In the genomic region with DNA sequence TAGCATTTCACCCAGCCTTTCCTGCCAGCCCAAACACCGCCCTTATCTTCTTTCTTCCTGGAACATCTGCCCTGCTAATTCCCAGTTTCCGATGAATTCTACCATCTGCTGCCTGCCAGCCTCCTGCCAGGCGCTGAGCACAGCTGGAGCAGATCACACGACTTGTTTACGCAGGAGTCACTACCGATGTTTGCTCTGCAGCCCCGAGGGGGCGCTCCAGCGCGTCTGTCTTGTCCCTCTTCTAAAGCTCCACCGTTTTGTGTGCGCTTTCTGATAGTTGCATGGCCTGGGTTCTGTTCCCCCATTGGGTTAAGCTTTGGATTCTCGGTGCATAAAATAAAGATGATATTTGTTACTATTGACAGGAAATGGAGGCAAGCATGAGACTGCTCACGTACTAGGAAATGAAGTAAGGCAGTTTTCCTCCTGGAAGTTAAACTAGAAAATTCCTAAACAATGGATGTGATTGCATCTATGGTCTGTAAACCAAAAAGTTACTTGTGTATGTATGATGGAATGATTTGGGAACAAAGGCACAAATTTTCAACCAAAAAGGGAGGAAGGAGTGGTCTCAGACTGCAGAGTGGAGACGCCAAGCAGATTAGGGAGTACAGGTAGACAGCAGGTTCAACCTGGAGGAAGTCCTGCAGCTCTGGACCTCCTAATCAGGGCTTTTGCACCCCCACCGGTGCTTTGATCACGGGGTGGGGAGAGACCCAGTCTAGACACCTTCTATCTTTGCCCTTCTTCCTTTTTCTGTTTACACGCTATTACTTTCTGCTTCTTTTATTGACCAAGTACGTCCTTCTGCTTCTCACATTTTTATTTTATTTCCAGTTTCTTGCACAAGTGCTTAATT, we compare ENCODE assay signal across 1 cellular context.
A peak's percentile ranks its signal among the peaks of the same experiment; 100 is the strongest.
TF ChIP-seq lines count a peak whose summit lies in the region.

No MANE protein-coding gene starts in this region.

TF ChIP-seq in HepG2, 621 proteins besides CTCF, POLR2A, EP300 and RAD21 (continued from another document and continues in another):
- TF ChIP-seq, protein P1, sequence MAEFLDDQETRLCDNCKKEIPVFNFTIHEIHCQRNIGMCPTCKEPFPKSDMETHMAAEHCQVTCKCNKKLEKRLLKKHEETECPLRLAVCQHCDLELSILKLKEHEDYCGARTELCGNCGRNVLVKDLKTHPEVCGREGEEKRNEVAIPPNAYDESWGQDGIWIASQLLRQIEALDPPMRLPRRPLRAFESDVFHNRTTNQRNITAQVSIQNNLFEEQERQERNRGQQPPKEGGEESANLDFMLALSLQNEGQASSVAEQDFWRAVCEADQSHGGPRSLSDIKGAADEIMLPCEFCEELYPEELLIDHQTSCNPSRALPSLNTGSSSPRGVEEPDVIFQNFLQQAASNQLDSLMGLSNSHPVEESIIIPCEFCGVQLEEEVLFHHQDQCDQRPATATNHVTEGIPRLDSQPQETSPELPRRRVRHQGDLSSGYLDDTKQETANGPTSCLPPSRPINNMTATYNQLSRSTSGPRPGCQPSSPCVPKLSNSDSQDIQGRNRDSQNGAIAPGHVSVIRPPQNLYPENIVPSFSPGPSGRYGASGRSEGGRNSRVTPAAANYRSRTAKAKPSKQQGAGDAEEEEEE (CRISPR knock-in tag; IDR thresholded peaks at IDR 0.05; ENCODE audit: borderline replicate concordance), result no peak
- TF ChIP-seq MED13 (CRISPR knock-in tag; IDR thresholded peaks at IDR 0.05), result no peak
- no peak for TF ChIP-seq HES4 (CRISPR knock-in tag; IDR thresholded peaks at IDR 0.05; ENCODE audit: borderline replicate concordance)
- TF ChIP-seq, protein P2, sequence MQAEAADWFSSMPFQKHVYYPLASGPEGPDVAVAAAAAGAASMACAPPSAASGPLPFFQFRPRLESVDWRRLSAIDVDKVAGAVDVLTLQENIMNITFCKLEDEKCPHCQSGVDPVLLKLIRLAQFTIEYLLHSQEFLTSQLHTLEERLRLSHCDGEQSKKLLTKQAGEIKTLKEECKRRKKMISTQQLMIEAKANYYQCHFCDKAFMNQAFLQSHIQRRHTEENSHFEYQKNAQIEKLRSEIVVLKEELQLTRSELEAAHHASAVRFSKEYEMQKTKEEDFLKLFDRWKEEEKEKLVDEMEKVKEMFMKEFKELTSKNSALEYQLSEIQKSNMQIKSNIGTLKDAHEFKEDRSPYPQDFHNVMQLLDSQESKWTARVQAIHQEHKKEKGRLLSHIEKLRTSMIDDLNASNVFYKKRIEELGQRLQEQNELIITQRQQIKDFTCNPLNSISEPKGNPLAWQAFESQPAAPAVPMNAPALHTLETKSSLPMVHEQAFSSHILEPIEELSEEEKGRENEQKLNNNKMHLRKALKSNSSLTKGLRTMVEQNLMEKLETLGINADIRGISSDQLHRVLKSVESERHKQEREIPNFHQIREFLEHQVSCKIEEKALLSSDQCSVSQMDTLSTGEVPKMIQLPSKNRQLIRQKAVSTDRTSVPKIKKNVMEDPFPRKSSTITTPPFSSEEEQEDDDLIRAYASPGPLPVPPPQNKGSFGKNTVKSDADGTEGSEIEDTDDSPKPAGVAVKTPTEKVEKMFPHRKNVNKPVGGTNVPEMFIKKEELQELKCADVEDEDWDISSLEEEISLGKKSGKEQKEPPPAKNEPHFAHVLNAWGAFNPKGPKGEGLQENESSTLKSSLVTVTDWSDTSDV (CRISPR knock-in tag; IDR thresholded peaks at IDR 0.05), result no peak
- no peak for TF ChIP-seq ARHGAP35 (CRISPR knock-in tag; IDR thresholded peaks at IDR 0.05; ENCODE audit: borderline replicate concordance)
- TF ChIP-seq, protein P3, sequence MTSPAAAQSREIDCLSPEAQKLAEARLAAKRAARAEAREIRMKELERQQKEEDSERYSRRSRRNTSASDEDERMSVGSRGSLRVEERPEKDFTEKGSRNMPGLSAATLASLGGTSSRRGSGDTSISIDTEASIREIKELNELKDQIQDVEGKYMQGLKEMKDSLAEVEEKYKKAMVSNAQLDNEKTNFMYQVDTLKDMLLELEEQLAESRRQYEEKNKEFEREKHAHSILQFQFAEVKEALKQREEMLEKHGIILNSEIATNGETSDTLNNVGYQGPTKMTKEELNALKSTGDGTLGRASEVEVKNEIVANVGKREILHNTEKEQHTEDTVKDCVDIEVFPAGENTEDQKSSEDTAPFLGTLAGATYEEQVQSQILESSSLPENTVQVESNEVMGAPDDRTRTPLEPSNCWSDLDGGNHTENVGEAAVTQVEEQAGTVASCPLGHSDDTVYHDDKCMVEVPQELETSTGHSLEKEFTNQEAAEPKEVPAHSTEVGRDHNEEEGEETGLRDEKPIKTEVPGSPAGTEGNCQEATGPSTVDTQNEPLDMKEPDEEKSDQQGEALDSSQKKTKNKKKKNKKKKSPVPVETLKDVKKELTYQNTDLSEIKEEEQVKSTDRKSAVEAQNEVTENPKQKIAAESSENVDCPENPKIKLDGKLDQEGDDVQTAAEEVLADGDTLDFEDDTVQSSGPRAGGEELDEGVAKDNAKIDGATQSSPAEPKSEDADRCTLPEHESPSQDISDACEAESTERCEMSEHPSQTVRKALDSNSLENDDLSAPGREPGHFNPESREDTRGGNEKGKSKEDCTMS (CRISPR knock-in tag; conservative IDR thresholded peaks at IDR 0.05), result no peak
- TF ChIP-seq, protein P4, sequence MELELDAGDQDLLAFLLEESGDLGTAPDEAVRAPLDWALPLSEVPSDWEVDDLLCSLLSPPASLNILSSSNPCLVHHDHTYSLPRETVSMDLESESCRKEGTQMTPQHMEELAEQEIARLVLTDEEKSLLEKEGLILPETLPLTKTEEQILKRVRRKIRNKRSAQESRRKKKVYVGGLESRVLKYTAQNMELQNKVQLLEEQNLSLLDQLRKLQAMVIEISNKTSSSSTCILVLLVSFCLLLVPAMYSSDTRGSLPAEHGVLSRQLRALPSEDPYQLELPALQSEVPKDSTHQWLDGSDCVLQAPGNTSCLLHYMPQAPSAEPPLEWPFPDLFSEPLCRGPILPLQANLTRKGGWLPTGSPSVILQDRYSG (CRISPR knock-in tag; IDR thresholded peaks at IDR 0.05), result no peak
- TF ChIP-seq, protein P5, sequence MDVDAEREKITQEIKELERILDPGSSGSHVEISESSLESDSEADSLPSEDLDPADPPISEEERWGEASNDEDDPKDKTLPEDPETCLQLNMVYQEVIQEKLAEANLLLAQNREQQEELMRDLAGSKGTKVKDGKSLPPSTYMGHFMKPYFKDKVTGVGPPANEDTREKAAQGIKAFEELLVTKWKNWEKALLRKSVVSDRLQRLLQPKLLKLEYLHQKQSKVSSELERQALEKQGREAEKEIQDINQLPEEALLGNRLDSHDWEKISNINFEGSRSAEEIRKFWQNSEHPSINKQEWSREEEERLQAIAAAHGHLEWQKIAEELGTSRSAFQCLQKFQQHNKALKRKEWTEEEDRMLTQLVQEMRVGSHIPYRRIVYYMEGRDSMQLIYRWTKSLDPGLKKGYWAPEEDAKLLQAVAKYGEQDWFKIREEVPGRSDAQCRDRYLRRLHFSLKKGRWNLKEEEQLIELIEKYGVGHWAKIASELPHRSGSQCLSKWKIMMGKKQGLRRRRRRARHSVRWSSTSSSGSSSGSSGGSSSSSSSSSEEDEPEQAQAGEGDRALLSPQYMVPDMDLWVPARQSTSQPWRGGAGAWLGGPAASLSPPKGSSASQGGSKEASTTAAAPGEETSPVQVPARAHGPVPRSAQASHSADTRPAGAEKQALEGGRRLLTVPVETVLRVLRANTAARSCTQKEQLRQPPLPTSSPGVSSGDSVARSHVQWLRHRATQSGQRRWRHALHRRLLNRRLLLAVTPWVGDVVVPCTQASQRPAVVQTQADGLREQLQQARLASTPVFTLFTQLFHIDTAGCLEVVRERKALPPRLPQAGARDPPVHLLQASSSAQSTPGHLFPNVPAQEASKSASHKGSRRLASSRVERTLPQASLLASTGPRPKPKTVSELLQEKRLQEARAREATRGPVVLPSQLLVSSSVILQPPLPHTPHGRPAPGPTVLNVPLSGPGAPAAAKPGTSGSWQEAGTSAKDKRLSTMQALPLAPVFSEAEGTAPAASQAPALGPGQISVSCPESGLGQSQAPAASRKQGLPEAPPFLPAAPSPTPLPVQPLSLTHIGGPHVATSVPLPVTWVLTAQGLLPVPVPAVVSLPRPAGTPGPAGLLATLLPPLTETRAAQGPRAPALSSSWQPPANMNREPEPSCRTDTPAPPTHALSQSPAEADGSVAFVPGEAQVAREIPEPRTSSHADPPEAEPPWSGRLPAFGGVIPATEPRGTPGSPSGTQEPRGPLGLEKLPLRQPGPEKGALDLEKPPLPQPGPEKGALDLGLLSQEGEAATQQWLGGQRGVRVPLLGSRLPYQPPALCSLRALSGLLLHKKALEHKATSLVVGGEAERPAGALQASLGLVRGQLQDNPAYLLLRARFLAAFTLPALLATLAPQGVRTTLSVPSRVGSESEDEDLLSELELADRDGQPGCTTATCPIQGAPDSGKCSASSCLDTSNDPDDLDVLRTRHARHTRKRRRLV (CRISPR knock-in tag; IDR thresholded peaks at IDR 0.05), result no peak
- no peak for TF ChIP-seq CEBPB (IDR thresholded peaks at IDR 0.05; ENCODE audit: borderline replicate concordance, low read depth, low read length)
- no peak for TF ChIP-seq KMT2B (CRISPR knock-in tag; IDR thresholded peaks at IDR 0.05)
- TF ChIP-seq TBL1XR1 (IDR thresholded peaks at IDR 0.05; ENCODE audit: borderline replicate concordance, low read length, partially characterized antibody), result no peak
- TF ChIP-seq, protein P6, sequence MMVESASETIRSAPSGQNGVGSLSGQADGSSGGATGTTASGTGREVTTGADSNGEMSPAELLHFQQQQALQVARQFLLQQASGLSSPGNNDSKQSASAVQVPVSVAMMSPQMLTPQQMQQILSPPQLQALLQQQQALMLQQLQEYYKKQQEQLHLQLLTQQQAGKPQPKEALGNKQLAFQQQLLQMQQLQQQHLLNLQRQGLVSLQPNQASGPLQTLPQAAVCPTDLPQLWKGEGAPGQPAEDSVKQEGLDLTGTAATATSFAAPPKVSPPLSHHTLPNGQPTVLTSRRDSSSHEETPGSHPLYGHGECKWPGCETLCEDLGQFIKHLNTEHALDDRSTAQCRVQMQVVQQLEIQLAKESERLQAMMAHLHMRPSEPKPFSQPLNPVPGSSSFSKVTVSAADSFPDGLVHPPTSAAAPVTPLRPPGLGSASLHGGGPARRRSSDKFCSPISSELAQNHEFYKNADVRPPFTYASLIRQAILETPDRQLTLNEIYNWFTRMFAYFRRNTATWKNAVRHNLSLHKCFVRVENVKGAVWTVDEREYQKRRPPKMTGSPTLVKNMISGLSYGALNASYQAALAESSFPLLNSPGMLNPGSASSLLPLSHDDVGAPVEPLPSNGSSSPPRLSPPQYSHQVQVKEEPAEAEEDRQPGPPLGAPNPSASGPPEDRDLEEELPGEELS (CRISPR knock-in tag; IDR thresholded peaks at IDR 0.05), result 0 out of 2 replicates have a peak, but pooled peaks have one; percentile 26
- TF ChIP-seq KAT8 (CRISPR knock-in tag; IDR thresholded peaks at IDR 0.05), result no peak
- TF ChIP-seq, protein P7, sequence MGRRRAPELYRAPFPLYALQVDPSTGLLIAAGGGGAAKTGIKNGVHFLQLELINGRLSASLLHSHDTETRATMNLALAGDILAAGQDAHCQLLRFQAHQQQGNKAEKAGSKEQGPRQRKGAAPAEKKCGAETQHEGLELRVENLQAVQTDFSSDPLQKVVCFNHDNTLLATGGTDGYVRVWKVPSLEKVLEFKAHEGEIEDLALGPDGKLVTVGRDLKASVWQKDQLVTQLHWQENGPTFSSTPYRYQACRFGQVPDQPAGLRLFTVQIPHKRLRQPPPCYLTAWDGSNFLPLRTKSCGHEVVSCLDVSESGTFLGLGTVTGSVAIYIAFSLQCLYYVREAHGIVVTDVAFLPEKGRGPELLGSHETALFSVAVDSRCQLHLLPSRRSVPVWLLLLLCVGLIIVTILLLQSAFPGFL (CRISPR knock-in tag; IDR thresholded peaks at IDR 0.05), result no peak
- no peak for TF ChIP-seq ZNF652 (CRISPR knock-in tag; IDR thresholded peaks at IDR 0.05; ENCODE audit: borderline replicate concordance, low read depth)
- TF ChIP-seq MTF2 (CRISPR knock-in tag; IDR thresholded peaks at IDR 0.05; ENCODE audit: borderline replicate concordance), result no peak
- TF ChIP-seq ZNF382 (CRISPR knock-in tag; IDR thresholded peaks at IDR 0.05; ENCODE audit: borderline replicate concordance), result no peak
- no peak for TF ChIP-seq PRPF4 (IDR thresholded peaks at IDR 0.05; ENCODE audit: low read depth, low read length, poor library complexity, severe bottlenecking)
- TF ChIP-seq, protein P8, sequence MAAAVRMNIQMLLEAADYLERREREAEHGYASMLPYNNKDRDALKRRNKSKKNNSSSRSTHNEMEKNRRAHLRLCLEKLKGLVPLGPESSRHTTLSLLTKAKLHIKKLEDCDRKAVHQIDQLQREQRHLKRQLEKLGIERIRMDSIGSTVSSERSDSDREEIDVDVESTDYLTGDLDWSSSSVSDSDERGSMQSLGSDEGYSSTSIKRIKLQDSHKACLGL (CRISPR knock-in tag; IDR thresholded peaks at IDR 0.05), result no peak
- no peak for TF ChIP-seq GLI4 (CRISPR knock-in tag; IDR thresholded peaks at IDR 0.05; ENCODE audit: borderline replicate concordance)
- TF ChIP-seq KDM5B (CRISPR knock-in tag; IDR thresholded peaks at IDR 0.05; ENCODE audit: borderline replicate concordance), result 0 out of 2 replicates have a peak, but pooled peaks have one; percentile 26
- TF ChIP-seq ZNF746 (CRISPR knock-in tag; IDR thresholded peaks at IDR 0.05), result no peak
- 0 out of 2 replicates have a peak, but pooled peaks have one; percentile 42 for TF ChIP-seq POGZ (CRISPR knock-in tag; IDR thresholded peaks at IDR 0.05)
- no peak for TF ChIP-seq ZNF432 (CRISPR knock-in tag; IDR thresholded peaks at IDR 0.05; ENCODE audit: borderline replicate concordance)
- TF ChIP-seq MAFF (IDR thresholded peaks at IDR 0.05; ENCODE audit: low read depth, low read length), result no peak
- TF ChIP-seq, protein P9, sequence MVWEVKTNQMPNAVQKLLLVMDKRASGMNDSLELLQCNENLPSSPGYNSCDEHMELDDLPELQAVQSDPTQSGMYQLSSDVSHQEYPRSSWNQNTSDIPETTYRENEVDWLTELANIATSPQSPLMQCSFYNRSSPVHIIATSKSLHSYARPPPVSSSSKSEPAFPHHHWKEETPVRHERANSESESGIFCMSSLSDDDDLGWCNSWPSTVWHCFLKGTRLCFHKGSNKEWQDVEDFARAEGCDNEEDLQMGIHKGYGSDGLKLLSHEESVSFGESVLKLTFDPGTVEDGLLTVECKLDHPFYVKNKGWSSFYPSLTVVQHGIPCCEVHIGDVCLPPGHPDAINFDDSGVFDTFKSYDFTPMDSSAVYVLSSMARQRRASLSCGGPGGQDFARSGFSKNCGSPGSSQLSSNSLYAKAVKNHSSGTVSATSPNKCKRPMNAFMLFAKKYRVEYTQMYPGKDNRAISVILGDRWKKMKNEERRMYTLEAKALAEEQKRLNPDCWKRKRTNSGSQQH (CRISPR knock-in tag; IDR thresholded peaks at IDR 0.05; ENCODE audit: low read depth), result no peak
- TF ChIP-seq FOXA3 (CRISPR knock-in tag; IDR thresholded peaks at IDR 0.05), result peak; percentile 78
- TF ChIP-seq, protein P10, sequence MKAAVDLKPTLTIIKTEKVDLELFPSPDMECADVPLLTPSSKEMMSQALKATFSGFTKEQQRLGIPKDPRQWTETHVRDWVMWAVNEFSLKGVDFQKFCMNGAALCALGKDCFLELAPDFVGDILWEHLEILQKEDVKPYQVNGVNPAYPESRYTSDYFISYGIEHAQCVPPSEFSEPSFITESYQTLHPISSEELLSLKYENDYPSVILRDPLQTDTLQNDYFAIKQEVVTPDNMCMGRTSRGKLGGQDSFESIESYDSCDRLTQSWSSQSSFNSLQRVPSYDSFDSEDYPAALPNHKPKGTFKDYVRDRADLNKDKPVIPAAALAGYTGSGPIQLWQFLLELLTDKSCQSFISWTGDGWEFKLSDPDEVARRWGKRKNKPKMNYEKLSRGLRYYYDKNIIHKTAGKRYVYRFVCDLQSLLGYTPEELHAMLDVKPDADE (CRISPR knock-in tag; IDR thresholded peaks at IDR 0.05), result no peak
- TF ChIP-seq CHD4 (IDR thresholded peaks at IDR 0.05; ENCODE audit: borderline replicate concordance, low read length), result no peak
- TF ChIP-seq PLRG1 (conservative IDR thresholded peaks at IDR 0.05), result no peak
- TF ChIP-seq PHF21A (CRISPR knock-in tag; IDR thresholded peaks at IDR 0.05), result no peak
- no peak for TF ChIP-seq SIX4 (CRISPR knock-in tag; IDR thresholded peaks at IDR 0.05)
